In genomic region chr22:24763872-24764485, GRCh38 we compare ENCODE assay signal across 25 cellular contexts. TPM values are rescaled to one million over a fixed set of nuclear protein-coding genes. Genes with fewer than 3 reads are reported as not detected.
"Had no signal": no experiment of that assay in that cellular context is flagged by ENCODE, and none has a peak within 500 bp of the region (broad histone marks: within the 10 kb centered on the region; RNA-seq: fewer than 3 reads in every experiment).

No MANE protein-coding gene starts in this region.

- H3K27me3 ChIP-seq: testis, uterus had no signal

- H3K4me1 ChIP-seq: esophagus squamous epithelium, left lung, parathyroid adenoma, psoas muscle, testis, uterus had no signal

- H3K9me3 ChIP-seq: esophagus squamous epithelium, left lung, psoas muscle, testis, uterus had no signal

- H3K27ac ChIP-seq: epithelial cell of prostate, esophagus squamous epithelium, left lung, parathyroid adenoma, psoas muscle, testis, uterus had no signal

- DNase-seq: activated CD4-positive, alpha-beta T cell treated with anti-CD3 and anti-CD28 coated beads, Interleukin-2, amount 50 U/mL, for 1 hour; activated CD8-positive, alpha-beta T cell treated with anti-CD3 and anti-CD28 coated beads, Interleukin-2, amount 10 ng/mL, durations not matched to agents 7 days and 5 days; activated effector memory CD4-positive, alpha-beta T cell treated with Interleukin-2 at 50 U/mL for 16 hours; activated naive CD4-positive, alpha-beta T cell treated with Interleukin-2 at 50 U/mL for 16 hours; anterior cingulate cortex; dermis blood vessel endothelial cell; effector CD4-positive, alpha-beta T cell; esophagus squamous epithelium; foreskin melanocyte; mesendoderm; psoas muscle; stimulated activated CD4-positive, alpha-beta T cell treated with anti-CD3 and anti-CD28 coated beads, Interleukin-2, amount 100 ng/mL, for 24 hours; stimulated activated naive CD4-positive, alpha-beta T cell; T-helper 17 cell; testis; trophoblast cell; uterus had no signal

- H3K4me3 ChIP-seq: esophagus squamous epithelium, left lung, lung, psoas muscle, smooth muscle cell, uterus had no signal

- H3K36me3 ChIP-seq: esophagus squamous epithelium, left lung, uterus had no signal

RNA-seq across cellular contexts. Expression of gene PIWIL3, which starts 10.5 kb away (rescaled TPM):
- total RNA-seq: activated CD8-positive, alpha-beta T cell treated with anti-CD3 and anti-CD28 coated beads, Interleukin-2, amount 10 ng/mL, durations not matched to agents 7 days and 5 days; esophagus squamous epithelium; left lung; lung; mononuclear cell; natural killer cell treated with Interleukin-12 subunit alpha and Interleukin-12 subunit beta and Interleukin-15 and Interleukin-18, amount 100 ng/mL, for 72 hours; psoas muscle; T-helper 17 cell; uterus had no signal
- polyA plus RNA-seq: adipose tissue, lung, psoas muscle, smooth muscle cell had no signal

RNA-seq across cellular contexts. Expression of gene SGSM1, which starts 42.0 kb away (rescaled TPM):
- total RNA-seq: activated CD8-positive, alpha-beta T cell treated with anti-CD3 and anti-CD28 coated beads, Interleukin-2, amount 10 ng/mL, durations not matched to agents 7 days and 5 days had no signal
- polyA plus RNA-seq: smooth muscle cell had no signal
